ENCODE assay signal across 1 cellular context in the genomic region with DNA sequence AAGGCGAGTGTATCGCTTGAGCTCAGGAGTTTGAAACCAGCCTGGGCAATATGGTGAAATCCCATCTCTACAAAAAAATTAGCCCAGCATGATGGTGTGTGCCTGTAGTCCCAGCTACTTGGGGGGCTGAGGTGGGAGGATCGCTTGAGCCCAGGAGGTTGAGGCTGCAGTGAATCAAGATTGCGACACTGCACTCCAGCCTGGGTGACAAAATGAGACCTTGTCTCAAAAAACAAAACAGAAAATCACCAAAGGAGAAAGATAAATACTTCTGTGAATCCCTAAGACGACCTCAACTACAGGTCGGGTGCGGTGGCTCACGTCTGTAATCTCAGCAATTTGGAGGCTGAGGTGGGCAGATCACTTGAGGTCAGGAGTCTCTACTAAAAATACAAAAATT. TPM values are rescaled to one million over a fixed set of nuclear protein-coding genes. Genes with fewer than 3 reads are reported as not detected.
"Had no signal": no experiment of that assay in that cellular context is flagged by ENCODE, and none has a peak within 500 bp of the region (broad histone marks: within the 10 kb centered on the region; RNA-seq: fewer than 3 reads in every experiment).

No MANE protein-coding gene starts in this region.

RNA-seq across cellular contexts. Expression of a gene that starts 21.4 kb away (rescaled TPM):
- total RNA-seq: HT1080 had no signal
